ENCODE assay signal across 9 cellular contexts in genomic region chr20:36094497-36094896, GRCh38.
DNase-seq lines count a peak whose midpoint lies in the region; ATAC-seq and TF ChIP-seq lines count a peak whose summit lies in the region.
"Had no signal": no experiment of that assay in that cellular context is flagged by ENCODE, and none has a peak within 500 bp of the region (broad histone marks: within the 10 kb centered on the region; RNA-seq: fewer than 3 reads in every experiment).

No MANE protein-coding gene starts in this region.

- H3K4me3 ChIP-seq in GM23338 (peak overlapping the region; percentile 61; the same call in 1 of the 2 replicates), mammary epithelial cell (replicated peaks in 1 of 3; ENCODE audit: insufficient read depth in 1 of 3, low read depth in 2 of 3, low read length in 3 of 3) (no peak overlapping the region), iPS-18a (ENCODE audit: low read length) (peak overlapping the region; percentile 58), A673 (ENCODE audit: low read depth, low read length, poor library complexity, severe bottlenecking) (no peak overlapping the region)

- H3K4me1 ChIP-seq in GM23338 (ENCODE audit: insufficient read depth) (peaks cover 43% of the 10 kb centered on the region), mammary epithelial cell (ENCODE audit: insufficient read depth, low read length) (peaks cover 50% of the 10 kb centered on the region), iPS-18a (ENCODE audit: control insufficient read depth, low read depth, low read length) (peaks cover 28% of the 10 kb centered on the region), A673 (ENCODE audit: insufficient read depth, low read length, poor library complexity, severe bottlenecking) (no peaks in the 10 kb centered on the region)

- no TSS peak for BruUV-seq in mammary epithelial cell (replicated peaks; lab: Mats Ljungman, UMichigan)
- no TSS peak for BruUV-seq in A673 (replicated peaks; lab: Mats Ljungman, UMichigan)

- H3K9me3 ChIP-seq in mammary epithelial cell (replicated peaks; ENCODE audit: insufficient read depth, low read length): no peaks in the 10 kb centered on the region
- no peaks in the 10 kb centered on the region for H3K9me3 ChIP-seq in iPS-18a (ENCODE audit: control insufficient read depth, low read depth, low read length)
- H3K9me3 ChIP-seq in A673 (ENCODE audit: low read depth, low read length, poor library complexity, severe bottlenecking): no peaks in the 10 kb centered on the region

- H3K9me2 ChIP-seq in GM23338 (ENCODE audit: insufficient read depth): no peaks in the 10 kb centered on the region

- H3K4me2 ChIP-seq in GM23338 (peak overlapping the region; percentile 83), mammary epithelial cell (ENCODE audit: insufficient read depth, low read depth, low read length) (peak overlapping the region; percentile 95)

- H3K27me3 ChIP-seq in GM23338 (ENCODE audit: insufficient read depth): peaks cover 74% of the 10 kb centered on the region
- no peaks in the 10 kb centered on the region for H3K27me3 ChIP-seq in mammary epithelial cell (ENCODE audit: insufficient read depth, low read length)
- peaks cover 80% of the 10 kb centered on the region for H3K27me3 ChIP-seq in iPS-18a (ENCODE audit: control insufficient read depth, insufficient read depth, low read length)
- H3K27me3 ChIP-seq in A673 (replicated peaks; ENCODE audit: insufficient read depth, low read depth, low read length, poor library complexity): peaks cover 47% of the 10 kb centered on the region

- ATAC-seq in GM23338: no peak
- ATAC-seq in sciatic nerve: peak; percentile 71
- no peak for ATAC-seq in GM21576 (IDR thresholded peaks at IDR 0.05; ENCODE audit: unreplicated experiment)
- no peak for ATAC-seq in HG03095 (IDR thresholded peaks at IDR 0.05; ENCODE audit: unreplicated experiment)

- no peak for TF ChIP-seq CTCF in GM23338 (conservative IDR thresholded peaks at IDR 0.05; ENCODE audit: low read depth in 2 of 2)
- no peak for TF ChIP-seq CTCF in mammary epithelial cell (conservative IDR thresholded peaks at IDR 0.05 in 1 of 2, IDR thresholded peaks at IDR 0.05 in 1 of 2; ENCODE audit: extremely low read depth in 1 of 2, insufficient read depth in 1 of 2, low read depth in 1 of 2, low read length in 2 of 2)
- TF ChIP-seq CTCF in A673 (conservative IDR thresholded peaks at IDR 0.05; ENCODE audit: low read depth, low read length): no peak

- peak; percentile 63 for DNase-seq in GM23338 (ENCODE audit: low spot score)
- no peak for DNase-seq in mammary epithelial cell
- no peak for DNase-seq in sciatic nerve (ENCODE audit: low spot score)
- no peak for DNase-seq in A673 (ENCODE audit: low spot score)
- DNase-seq in T-helper 2 cell treated with Interferon-gamma antibody and Interleukin-4, amounts not matched to agents 5 μg/mL and 100 μg/mL, for 36 hours (ENCODE audit: low spot score): no peak

- in situ Hi-C loops in mammary epithelial cell (cut with MboI; ENCODE audit: low sequenced_read_pairs in 2 of 2): no loop called here

- H3K9ac ChIP-seq in mammary epithelial cell (ENCODE audit: insufficient read depth, low read length) (no peak overlapping the region), iPS-18a (ENCODE audit: low read length) (no peak overlapping the region)

- no peak overlapping the region for H3K27ac Mint-ChIP-seq in GM23338
- H3K27ac Mint-ChIP-seq in T-helper 2 cell treated with Interferon-gamma antibody and Interleukin-4, amounts not matched to agents 5 μg/mL and 100 μg/mL, for 36 hours: no peak overlapping the region

- WGBS in mammary epithelial cell (ENCODE audit: low coverage, missing lambda C conversion rate): 19% methylated on average over 5 of the region's 6 CpGs

- H3K27ac ChIP-seq in GM23338 (ENCODE audit: low read depth): no peak overlapping the region
- no peak overlapping the region for H3K27ac ChIP-seq in mammary epithelial cell (ENCODE audit: insufficient read depth, low read depth, low read length)
- H3K27ac ChIP-seq in iPS-18a (ENCODE audit: low read length): no peak overlapping the region
- no peak overlapping the region for H3K27ac ChIP-seq in A673 (ENCODE audit: low read depth, low read length, poor library complexity, severe bottlenecking)

- H3K4me1 Mint-ChIP-seq in GM23338: peaks cover 52% of the 10 kb centered on the region
- peaks cover 12% of the 10 kb centered on the region for H3K4me1 Mint-ChIP-seq in T-helper 2 cell treated with Interferon-gamma antibody and Interleukin-4, amounts not matched to agents 5 μg/mL and 100 μg/mL, for 36 hours (ENCODE audit: low read depth)

- peaks cover 81% of the 10 kb centered on the region for H3K27me3 Mint-ChIP-seq in GM23338 (ENCODE audit: insufficient read depth, low read depth, poor library complexity)
- peaks cover 48% of the 10 kb centered on the region for H3K27me3 Mint-ChIP-seq in T-helper 2 cell treated with Interferon-gamma antibody and Interleukin-4, amounts not matched to agents 5 μg/mL and 100 μg/mL, for 36 hours (ENCODE audit: low read depth)

- no peaks in the 10 kb centered on the region for H3K36me3 Mint-ChIP-seq in GM23338 (ENCODE audit: low read depth)
- H3K36me3 Mint-ChIP-seq in T-helper 2 cell treated with Interferon-gamma antibody and Interleukin-4, amounts not matched to agents 5 μg/mL and 100 μg/mL, for 36 hours (ENCODE audit: low read depth): peaks cover 3% of the 10 kb centered on the region

- POLR2A ChIA-PET in A673 (lab: Charles Lee; ENCODE audit: low non-redundant PET): no interaction called here

- CTCF ChIA-PET in mammary epithelial cell (lab: Charles Lee; ENCODE audit: low non-redundant PET) (no interaction called here), A673 (lab: Charles Lee) (no interaction called here)

- H4K20me1 ChIP-seq in GM23338 (replicated peaks; ENCODE audit: insufficient read depth): peaks cover 14% of the 10 kb centered on the region
- H4K20me1 ChIP-seq in mammary epithelial cell (ENCODE audit: insufficient read depth, low read length): no peaks in the 10 kb centered on the region

- H3K36me3 ChIP-seq in GM23338 (ENCODE audit: insufficient read depth) (no peaks in the 10 kb centered on the region), mammary epithelial cell (ENCODE audit: insufficient read depth, low read length) (no peaks in the 10 kb centered on the region), iPS-18a (ENCODE audit: control insufficient read depth, low read depth, low read length) (no peaks in the 10 kb centered on the region), A673 (ENCODE audit: insufficient read depth, low read length, poor library complexity, severe bottlenecking) (no peaks in the 10 kb centered on the region)

- H3F3A ChIP-seq in GM23338 (replicated peaks; ENCODE audit: low read depth): peaks cover 25% of the 10 kb centered on the region

- H3K9me3 Mint-ChIP-seq in GM23338: peaks cover 3% of the 10 kb centered on the region; the same call in 1 of the 3 replicates
- no peaks in the 10 kb centered on the region for H3K9me3 Mint-ChIP-seq in T-helper 2 cell treated with Interferon-gamma antibody and Interleukin-4, amounts not matched to agents 5 μg/mL and 100 μg/mL, for 36 hours
- H3K9me3 Mint-ChIP-seq: central memory CD8-positive, alpha-beta T cell had no signal

- intact Hi-C loops in mammary epithelial cell (cut with micrococcal nuclease): no loop called here
- intact Hi-C loops in sciatic nerve (cut with DNase I): no loop called here
- intact Hi-C loops in A673 (cut with micrococcal nuclease; ENCODE audit: unreplicated experiment): no loop called here

- dilution Hi-C loops in mammary epithelial cell (cut with HindIII; ENCODE audit: low sequenced_read_pairs): no loop called here

- peak overlapping the region; percentile 90 for H3K4me3 Mint-ChIP-seq in GM23338
- H3K4me3 Mint-ChIP-seq in T-helper 2 cell treated with Interferon-gamma antibody and Interleukin-4, amounts not matched to agents 5 μg/mL and 100 μg/mL, for 36 hours: no peak overlapping the region

- H2AFZ ChIP-seq in GM23338 (no peak overlapping the region), mammary epithelial cell (ENCODE audit: low read depth, low read length) (peak overlapping the region; percentile 83)

- H3K79me2 ChIP-seq in GM23338 (replicated peaks; ENCODE audit: insufficient read depth): no peaks in the 10 kb centered on the region
- no peaks in the 10 kb centered on the region for H3K79me2 ChIP-seq in mammary epithelial cell (ENCODE audit: insufficient read depth, low read length)

TF ChIP-seq in GM23338, 12 proteins besides CTCF, POLR2A, EP300 and RAD21:
- no peak for TF ChIP-seq NANOG (IDR thresholded peaks at IDR 0.05; ENCODE audit: borderline replicate concordance)
- peak; percentile 60 for TF ChIP-seq EZH2 (IDR thresholded peaks at IDR 0.05; ENCODE audit: low read depth, unreplicated experiment)

Comparison
In these comparisons a context has a peak if more than half of its experiments do, and no peak if none do; other contexts are left out.
1. H3K4me3 ChIP-seq: peak in GM23338 (single experiment) and iPS-18a (single experiment); none in mammary epithelial cell (0 of 3) and A673 (single experiment).